15 cellular contexts compared by ENCODE assay signal in the genomic region with DNA sequence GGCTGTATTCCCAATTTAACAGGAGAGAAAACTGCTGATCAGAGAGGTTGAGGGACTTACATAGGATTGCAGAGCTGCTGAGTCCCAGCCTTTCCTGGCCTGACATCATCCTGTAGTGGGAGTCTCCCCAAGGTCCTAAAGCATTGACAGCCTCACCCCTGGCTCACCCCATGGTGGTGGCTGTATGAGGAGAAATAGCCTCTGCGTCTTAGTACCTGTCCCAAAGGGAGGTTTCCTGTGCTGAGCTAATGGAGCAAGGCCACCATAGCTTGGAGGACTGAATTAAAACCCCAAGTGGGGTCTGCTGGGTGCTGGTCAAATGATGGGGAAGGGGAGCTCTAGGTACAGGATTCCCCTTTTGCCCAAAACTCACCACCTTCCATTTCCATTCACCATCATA.
DNase-seq lines count a peak whose midpoint lies in the region; ATAC-seq and TF ChIP-seq lines count a peak whose summit lies in the region.
"Had no signal": no experiment of that assay in that cellular context is flagged by ENCODE, and none has a peak within 500 bp of the region (broad histone marks: within the 10 kb centered on the region; RNA-seq: fewer than 3 reads in every experiment).

No MANE protein-coding gene starts in this region.

- H3K27ac ChIP-seq in right atrium auricular region, result no peak overlapping the region
- H3K27ac ChIP-seq: 22Rv1, GM23248 had no signal

- H3K4me3 ChIP-seq in right atrium auricular region, result no peak overlapping the region
- no peak overlapping the region for H3K4me3 ChIP-seq in fibroblast of mammary gland (ENCODE audit: control insufficient read depth, low read depth, low read length)
- H3K4me3 ChIP-seq: GM23248 had no signal

- TF ChIP-seq CTCF in right atrium auricular region (IDR thresholded peaks at IDR 0.05) (no peak), fibroblast of mammary gland (conservative IDR thresholded peaks at IDR 0.05; ENCODE audit: control insufficient read depth, insufficient read depth, low read depth, low read length) (no peak)

- no peaks in the 10 kb centered on the region for H3K27me3 ChIP-seq in right atrium auricular region

- no peaks in the 10 kb centered on the region for H3K4me1 ChIP-seq in right atrium auricular region

- H3K36me3 ChIP-seq in right atrium auricular region, result no peaks in the 10 kb centered on the region

- ATAC-seq in left ventricle myocardium superior, result peak; percentile 16
- ATAC-seq in HG03354 (IDR thresholded peaks at IDR 0.05; ENCODE audit: poor library complexity, severe bottlenecking, unreplicated experiment), result no peak
- ATAC-seq in GM19397 (IDR thresholded peaks at IDR 0.05; ENCODE audit: unreplicated experiment), result no peak

- DNase-seq in left ventricle myocardium superior (no peak), right atrium auricular region (ENCODE audit: low spot score) (no peak), ecto neural progenitor cell (ENCODE audit: low spot score) (peak; percentile 16), fibroblast of mammary gland (ENCODE audit: low read depth) (peak; percentile 14), DMS153 treated with DMSO at 0.1 percent for 48 hours (lab: John Stamatoyannopoulos, UW; ENCODE audit: unreplicated experiment) (no peak)
- DNase-seq: C1 segment of cervical spinal cord; Calu3; CD4-positive, alpha-beta memory T cell; COR-L47; GM23248; H7; HCEC 1CT had no signal

- intact Hi-C loops in left ventricle myocardium superior (cut with micrococcal nuclease), result no loop called here

- H3K9me3 ChIP-seq in right atrium auricular region, result no peaks in the 10 kb centered on the region

Comparison
In these comparisons a context has a peak if more than half of its experiments do, and no peak if none do; other contexts are left out.
1. DNase-seq: peak in ecto neural progenitor cell (single experiment) and fibroblast of mammary gland (single experiment); none in left ventricle myocardium superior (single experiment), right atrium auricular region (single experiment) and DMS153 treated with DMSO at 0.1 percent for 48 hours (single experiment).